Comparison of ENCODE assay signal across 16 cellular contexts in the genomic region with DNA sequence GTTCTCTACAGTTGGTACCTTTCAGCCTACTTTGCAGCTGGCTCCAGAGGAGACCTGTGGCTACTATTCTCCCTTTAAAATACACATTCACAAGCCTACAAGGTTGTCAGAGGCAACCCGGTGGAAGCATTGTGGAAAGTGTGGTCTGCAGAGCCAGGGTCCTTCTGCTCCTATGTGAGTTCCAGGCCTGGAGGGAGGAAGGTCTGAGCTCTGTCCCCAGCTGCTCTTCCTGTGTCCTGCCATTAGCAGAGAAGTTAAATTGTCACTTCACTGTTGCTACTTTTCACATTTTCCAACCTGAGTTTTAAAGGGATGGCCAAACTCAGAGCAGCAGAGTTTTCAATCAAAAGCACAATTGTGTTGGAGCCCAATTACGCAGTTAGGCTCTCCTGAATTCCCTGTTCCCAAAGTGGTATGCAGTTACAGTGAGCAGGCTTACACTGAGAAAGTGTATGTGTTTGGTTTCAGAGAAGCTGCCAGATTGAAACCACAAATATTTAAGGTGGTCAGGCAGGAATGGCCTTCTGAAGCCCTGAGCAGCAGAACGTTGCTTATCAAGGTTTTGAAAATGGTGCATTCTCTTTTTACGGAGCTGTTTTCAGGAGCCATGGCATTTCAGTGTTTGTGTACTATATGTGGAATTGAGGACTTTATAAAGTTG. TPM values are rescaled to one million over a fixed set of nuclear protein-coding genes. Genes with fewer than 3 reads are reported as not detected.
A peak's percentile ranks its signal among the peaks of the same experiment; 100 is the strongest.
DNase-seq lines count a peak whose midpoint lies in the region; ATAC-seq and TF ChIP-seq lines count a peak whose summit lies in the region.
"Had no signal": no experiment of that assay in that cellular context is flagged by ENCODE, and none has a peak within 500 bp of the region (broad histone marks: within the 10 kb centered on the region; RNA-seq: fewer than 3 reads in every experiment).

No MANE protein-coding gene starts in this region.

- H3K27me3 ChIP-seq in SK-N-SH (ENCODE audit: insufficient read depth) (no peaks in the 10 kb centered on the region), upper lobe of left lung (no peaks in the 10 kb centered on the region)

- peaks cover 8% of the 10 kb centered on the region for H3K36me3 Mint-ChIP-seq in T-helper 17 cell (ENCODE audit: low read depth)

- H3K27me3 Mint-ChIP-seq in T-helper 17 cell, result no peaks in the 10 kb centered on the region

- no peak overlapping the region for H3K4me3 Mint-ChIP-seq in T-helper 17 cell

- H3K9me2 ChIP-seq in SK-N-SH, result no peaks in the 10 kb centered on the region

- no peak overlapping the region for H2AFZ ChIP-seq in SK-N-SH (ENCODE audit: low read depth)

- no peaks in the 10 kb centered on the region for H3K9me3 ChIP-seq in SK-N-SH
- no peaks in the 10 kb centered on the region for H3K9me3 ChIP-seq in T-helper 17 cell (ENCODE audit: control insufficient read depth, low read length, poor library complexity, severe bottlenecking)
- no peaks in the 10 kb centered on the region for H3K9me3 ChIP-seq in upper lobe of left lung

- TF ChIP-seq EP300 in SK-N-SH (IDR thresholded peaks at IDR 0.05; ENCODE audit: borderline replicate concordance in 1 of 2, low read depth in 1 of 2, low read length in 1 of 2), result no peak
- no peak for TF ChIP-seq EP300 in upper lobe of left lung (IDR thresholded peaks at IDR 0.05)

- DNase-seq in SK-N-SH, result no peak
- DNase-seq in T-helper 17 cell, result no peak
- DNase-seq in islet precursor cell, result peak; percentile 92
- DNase-seq in upper lobe of left lung, result no peak
- no peak for DNase-seq in activated CD8-positive, alpha-beta memory T cell treated with anti-CD3 and anti-CD28 coated beads, Interleukin-2, amount 50 U/mL, for 4 hours
- DNase-seq: 8988T; activated effector memory CD4-positive, alpha-beta T cell treated with Interleukin-2 at 50 U/mL for 16 hours; GOT3; head of caudate nucleus; KBM-7; NCI-H2171 had no signal

- peak; percentile 86 for ATAC-seq in SK-N-SH treated with all-trans-retinoic acid at 6 μM for 48 hours
- no peak for ATAC-seq in T-helper 17 cell
- peak in 1 of 2 donors; percentile 82 for ATAC-seq in upper lobe of left lung (ENCODE audit: low FRiP score in 2 of 2)
- ATAC-seq in GM18867 (IDR thresholded peaks at IDR 0.05; ENCODE audit: unreplicated experiment), result no peak
- ATAC-seq in HG03025 (IDR thresholded peaks at IDR 0.05; ENCODE audit: low FRiP score, unreplicated experiment), result no peak
- ATAC-seq: activated CD4-positive, CD25-positive, alpha-beta regulatory T cell treated with anti-CD3 and anti-CD28 coated beads, Interleukin-2, amount 50 U/mL, for 24 hours had no signal

- WGBS in SK-N-SH (ENCODE audit: low lambda C conversion rate), result 74% methylated on average over 4 of the region's 4 CpGs
- WGBS in upper lobe of left lung, 2 donors, result 73 to 75% methylated on average over 4 of the region's 4 CpGs

- TF ChIP-seq POLR2A in upper lobe of left lung (IDR thresholded peaks at IDR 0.05), result no peak

- H3K36me3 ChIP-seq in SK-N-SH (replicated peaks in 1 of 2; ENCODE audit: control insufficient read depth in 1 of 2, insufficient read depth in 2 of 2, low read length in 1 of 2) (peaks cover 0 to 20% of the 10 kb centered on the region in 2 experiments), upper lobe of left lung (peaks cover 0 to 50% (median 5%) of the 10 kb centered on the region in 4 donors)

- CTCF ChIA-PET in SK-N-SH (lab: Yijun Ruan, JAX), result interaction anchor here (0.8 to 2.9 kb wide), 5 partner anchors 11 to 179 kb away, joined by 3 to 13 read pairs (median 5); no protein-coding TSS in a partner anchor

- peak overlapping the region in 1 of 2 experiments; percentile 6; a peak in 1 of 4 replicates for H3K27ac ChIP-seq in SK-N-SH (ENCODE audit: low read depth in 2 of 2, low read length in 1 of 2)
- H3K27ac ChIP-seq in upper lobe of left lung, result peak overlapping the region; percentile 52 to 77 (median 68)

- H3K4me1 ChIP-seq in SK-N-SH (ENCODE audit: control insufficient read depth in 1 of 2, insufficient read depth in 2 of 2, low read depth in 1 of 2, low read length in 1 of 2) (no peaks in the 10 kb centered on the region), upper lobe of left lung (peaks cover 31 to 49% (median 42%) of the 10 kb centered on the region in 4 donors)

- H3K27ac Mint-ChIP-seq in T-helper 17 cell, result peak overlapping the region; percentile 29

- H3K4me3 ChIP-seq in SK-N-SH (ENCODE audit: low read depth in 2 of 2, low read length in 1 of 2) (no peak overlapping the region), upper lobe of left lung (no peak overlapping the region)
- H3K4me3 ChIP-seq: smooth muscle cell had no signal

- no peak for TF ChIP-seq CTCF in SK-N-SH (IDR thresholded peaks at IDR 0.05)
- TF ChIP-seq CTCF in upper lobe of left lung (IDR thresholded peaks at IDR 0.05), result no peak

- TF ChIP-seq RAD21 in SK-N-SH (IDR thresholded peaks at IDR 0.05; ENCODE audit: low read length), result no peak

- no peaks in the 10 kb centered on the region for H4K20me1 ChIP-seq in SK-N-SH (ENCODE audit: insufficient read depth)

- H3K79me2 ChIP-seq in SK-N-SH (ENCODE audit: insufficient read depth), result no peaks in the 10 kb centered on the region

- no peak overlapping the region for H3K9ac ChIP-seq in SK-N-SH

- H3K4me1 Mint-ChIP-seq in T-helper 17 cell, result peaks cover 12% of the 10 kb centered on the region

- no peaks in the 10 kb centered on the region for H3F3A ChIP-seq in SK-N-SH (replicated peaks; ENCODE audit: insufficient read depth)

- POLR2A ChIA-PET in SK-N-SH (lab: Yijun Ruan, JAX), result no interaction called here

- no peak overlapping the region for H3K4me2 ChIP-seq in SK-N-SH
- H3K4me2 ChIP-seq: smooth muscle cell had no signal

TF ChIP-seq in SK-N-SH treated with all-trans-retinoic acid at 6 μM for 48 hours, 23 proteins besides CTCF, POLR2A, EP300 and RAD21 (continues in another document):
- TF ChIP-seq ZNF70 (CRISPR knock-in tag; IDR thresholded peaks at IDR 0.05), result no peak
- no peak for TF ChIP-seq ARNTL (CRISPR knock-in tag; IDR thresholded peaks at IDR 0.05; ENCODE audit: borderline replicate concordance, low read depth)
- no peak for TF ChIP-seq POU6F1 (CRISPR knock-in tag; IDR thresholded peaks at IDR 0.05; ENCODE audit: borderline replicate concordance, low read depth)
- TF ChIP-seq ZFP3 (CRISPR knock-in tag; IDR thresholded peaks at IDR 0.05), result no peak
- no peak for TF ChIP-seq CSDC2 (CRISPR knock-in tag; IDR thresholded peaks at IDR 0.05)
- TF ChIP-seq SNAI2 (CRISPR knock-in tag; IDR thresholded peaks at IDR 0.05), result no peak
- no peak for TF ChIP-seq TCF4 (CRISPR knock-in tag; IDR thresholded peaks at IDR 0.05; ENCODE audit: borderline replicate concordance)

TF ChIP-seq in SK-N-SH, 30 proteins besides CTCF, POLR2A, EP300 and RAD21:
- TF ChIP-seq YY1 (IDR thresholded peaks at IDR 0.05; ENCODE audit: low read depth), result no peak
- TF ChIP-seq RXRA (IDR thresholded peaks at IDR 0.05; ENCODE audit: borderline replicate concordance, low read depth), result no peak
- TF ChIP-seq JUND (IDR thresholded peaks at IDR 0.05), result no peak
- TF ChIP-seq RFX5 (IDR thresholded peaks at IDR 0.05; ENCODE audit: low read length), result no peak
- TF ChIP-seq NFIC (IDR thresholded peaks at IDR 0.05; ENCODE audit: borderline replicate concordance), result no peak
- TF ChIP-seq, protein P1, sequence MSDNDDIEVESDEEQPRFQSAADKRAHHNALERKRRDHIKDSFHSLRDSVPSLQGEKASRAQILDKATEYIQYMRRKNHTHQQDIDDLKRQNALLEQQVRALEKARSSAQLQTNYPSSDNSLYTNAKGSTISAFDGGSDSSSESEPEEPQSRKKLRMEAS (IDR thresholded peaks at IDR 0.05; ENCODE audit: low read depth), result no peak

RNA-seq across cellular contexts. Expression of gene MAP3K3, which starts 25.0 kb away (rescaled TPM):
- polyA plus RNA-seq in SK-N-SH (2012; rRNA removed), result 25.3 and 26.5 TPM in 2 replicates
- 15.0 and 20.6 TPM in 2 replicates for polyA plus RNA-seq in SK-N-SH (2012; cell fraction: cytosol; rRNA removed)
- 50.0 and 60.2 TPM in 2 replicates for polyA plus RNA-seq in SK-N-SH (2012; cell fraction: nucleus; rRNA removed)
- 10 to 100 TPM; 74.1 to 85.0 TPM for total RNA-seq in T-helper 17 cell
- total RNA-seq in upper lobe of left lung, result 100 to 1,000 TPM in 1 of 6 donors, 10 to 100 TPM in 5; 55.1 to 116 (median 60.4) TPM

RNA-seq across cellular contexts. Expression of gene TACO1, which starts 46.5 kb away (rescaled TPM):
- polyA plus RNA-seq in SK-N-SH (2012; rRNA removed), result 32.7 and 37.9 TPM in 2 replicates
- 36.1 and 37.1 TPM in 2 replicates for polyA plus RNA-seq in SK-N-SH (2012; cell fraction: cytosol; rRNA removed)
- polyA plus RNA-seq in SK-N-SH (2012; cell fraction: nucleus; rRNA removed), result 31.3 and 49.5 TPM in 2 replicates
- total RNA-seq in T-helper 17 cell (10 to 100 TPM; 11.0 to 11.8 TPM), upper lobe of left lung (10 to 100 TPM in 5 of 6 donors, 1 to 10 TPM in 1; 6.3 to 17.5 (median 13.5) TPM)

RNA-seq across cellular contexts. Expression of gene LIMD2, which starts 52.7 kb away (rescaled TPM):
- 75.1 and 78.0 TPM in 2 replicates for polyA plus RNA-seq in SK-N-SH (2012; rRNA removed)
- 27.3 and 43.1 TPM in 2 replicates for polyA plus RNA-seq in SK-N-SH (2012; cell fraction: cytosol; rRNA removed)
- 273 and 322 TPM in 2 replicates for polyA plus RNA-seq in SK-N-SH (2012; cell fraction: nucleus; rRNA removed)
- 100 to 1,000 TPM; 451 to 473 TPM for total RNA-seq in T-helper 17 cell
- total RNA-seq in upper lobe of left lung, result 100 to 1,000 TPM in 1 of 6 donors, 10 to 100 TPM in 5; 13.2 to 115 (median 21.6) TPM
